In genomic region chr12:6314776-6315175, GRCh38 we compare ENCODE assay signal across 24 cellular contexts. TPM values are rescaled to one million over a fixed set of nuclear protein-coding genes. Genes with fewer than 3 reads are reported as not detected.
"Had no signal": no experiment of that assay in that cellular context is flagged by ENCODE, and none has a peak within 500 bp of the region (broad histone marks: within the 10 kb centered on the region; RNA-seq: fewer than 3 reads in every experiment).

No MANE protein-coding gene starts in this region.

- DNase-seq: activated CD4-positive, alpha-beta memory T cell treated with anti-CD3 and anti-CD28 coated beads, Interleukin-2, amount 10 ng/mL, durations not matched to agents 7 days and 5 days; activated CD4-positive, alpha-beta T cell treated with anti-CD3 and anti-CD28 coated beads for 36 hours; activated effector memory CD4-positive, alpha-beta T cell treated with Interleukin-2 at 50 U/mL for 16 hours; activated T-cell treated with anti-CD3 and anti-CD28 coated beads, Interleukin-2, amount 50 U/mL, for 48 hours; brain microvascular endothelial cell; cortex of kidney; effector CD4-positive, alpha-beta T cell; head of caudate nucleus; left ventricle myocardium inferior; mammary epithelial cell; stimulated activated CD4-positive, alpha-beta T cell treated with anti-CD3 and anti-CD28 coated beads, Interleukin-2, amount 100 ng/mL, for 24 hours; stimulated activated naive CD8-positive, alpha-beta T cell treated with anti-CD3 and anti-CD28 coated beads, Interleukin-15, amount 100 ng/mL, for 72 hours; testis; upper lobe of right lung had no signal

- H3K9me3 Mint-ChIP-seq: activated CD4-positive, alpha-beta memory T cell treated with anti-CD3 and anti-CD28 coated beads, Interleukin-2, amount 10 ng/mL, durations not matched to agents 7 days and 5 days; activated naive CD4-positive, alpha-beta T cell treated with anti-CD3 and anti-CD28 coated beads, Interleukin-2, amount 50 U/mL, for 24 hours; central memory CD8-positive, alpha-beta T cell; stimulated activated naive CD8-positive, alpha-beta T cell treated with anti-CD3 and anti-CD28 coated beads, Interleukin-15, amount 100 ng/mL, for 72 hours; T-helper 2 cell treated with Interferon-gamma antibody and Interleukin-4, amounts not matched to agents 5 μg/mL and 100 μg/mL, for 36 hours; WTC11 had no signal

- H3K4me1 ChIP-seq: gastrocnemius medialis had no signal

- H3K36me3 ChIP-seq: brain microvascular endothelial cell, gastrocnemius medialis, left ventricle myocardium inferior, upper lobe of right lung had no signal

- H3K27me3 ChIP-seq: testis, upper lobe of right lung had no signal

- H3K27me3 Mint-ChIP-seq: activated naive CD4-positive, alpha-beta T cell treated with anti-CD3 and anti-CD28 coated beads, Interleukin-2, amount 50 U/mL, for 24 hours; progenitor cell of endocrine pancreas had no signal

- FAIRE-seq: TTC549 had no signal

- H3K27ac Mint-ChIP-seq: activated CD4-positive, alpha-beta memory T cell treated with anti-CD3 and anti-CD28 coated beads, Interleukin-2, amount 10 ng/mL, durations not matched to agents 7 days and 5 days; activated CD4-positive, alpha-beta T cell treated with anti-CD3 and anti-CD28 coated beads for 36 hours; activated naive CD4-positive, alpha-beta T cell treated with anti-CD3 and anti-CD28 coated beads, Interleukin-2, amount 50 U/mL, for 24 hours; progenitor cell of endocrine pancreas; T-helper 2 cell treated with Interferon-gamma antibody and Interleukin-4, amounts not matched to agents 5 μg/mL and 100 μg/mL, for 36 hours; WTC11 had no signal

- H3K36me3 Mint-ChIP-seq: activated naive CD4-positive, alpha-beta T cell treated with anti-CD3 and anti-CD28 coated beads, Interleukin-2, amount 50 U/mL, for 24 hours had no signal

- H3K27ac ChIP-seq: brain microvascular endothelial cell, gastrocnemius medialis, left ventricle myocardium inferior, testis, upper lobe of right lung had no signal

- H3K4me3 ChIP-seq: gastrocnemius medialis, left ventricle myocardium inferior, testis, upper lobe of right lung had no signal

- ATAC-seq: activated CD4-positive, alpha-beta T cell treated with anti-CD3 and anti-CD28 coated beads for 36 hours; esophagus mucosa; gastrocnemius medialis; stimulated activated naive CD8-positive, alpha-beta T cell treated with anti-CD3 and anti-CD28 coated beads, Interleukin-15, amount 100 ng/mL, for 72 hours; upper lobe of right lung; WTC11 had no signal

- H3K4me3 Mint-ChIP-seq: activated CD4-positive, alpha-beta memory T cell treated with anti-CD3 and anti-CD28 coated beads, Interleukin-2, amount 10 ng/mL, durations not matched to agents 7 days and 5 days; activated CD4-positive, alpha-beta T cell treated with anti-CD3 and anti-CD28 coated beads for 36 hours; activated naive CD4-positive, alpha-beta T cell treated with anti-CD3 and anti-CD28 coated beads, Interleukin-2, amount 50 U/mL, for 24 hours; central memory CD8-positive, alpha-beta T cell; stimulated activated naive CD8-positive, alpha-beta T cell treated with anti-CD3 and anti-CD28 coated beads, Interleukin-15, amount 100 ng/mL, for 72 hours; T-helper 2 cell treated with Interferon-gamma antibody and Interleukin-4, amounts not matched to agents 5 μg/mL and 100 μg/mL, for 36 hours; WTC11 had no signal

- H3K9me3 ChIP-seq: gastrocnemius medialis, left ventricle myocardium inferior, testis, upper lobe of right lung had no signal

RNA-seq across cellular contexts. Expression of gene PLEKHG6, which starts 4.3 kb away (rescaled TPM):
- total RNA-seq: activated CD4-positive, alpha-beta memory T cell treated with anti-CD3 and anti-CD28 coated beads, Interleukin-2, amount 10 ng/mL, durations not matched to agents 7 days and 5 days; activated CD4-positive, alpha-beta T cell treated with anti-CD3 and anti-CD28 coated beads for 36 hours; myocyte had no signal
- polyA plus RNA-seq: neural cell had no signal
